ENCODE assay signal across 1 cellular context in genomic region chr6:152769993-152770392, GRCh38.
TF ChIP-seq lines count a peak whose summit lies in the region.

No MANE protein-coding gene starts in this region.

TF ChIP-seq in GM23338, 12 proteins besides CTCF, POLR2A, EP300 and RAD21 (continued from another document):
- no peak for TF ChIP-seq POLR2AphosphoS5 (IDR thresholded peaks at IDR 0.05; ENCODE audit: low read depth)
TF ChIP-seq in GM23338: peak in this region for 0.
